Comparison of ENCODE assay signal across 27 cellular contexts in the genomic region with DNA sequence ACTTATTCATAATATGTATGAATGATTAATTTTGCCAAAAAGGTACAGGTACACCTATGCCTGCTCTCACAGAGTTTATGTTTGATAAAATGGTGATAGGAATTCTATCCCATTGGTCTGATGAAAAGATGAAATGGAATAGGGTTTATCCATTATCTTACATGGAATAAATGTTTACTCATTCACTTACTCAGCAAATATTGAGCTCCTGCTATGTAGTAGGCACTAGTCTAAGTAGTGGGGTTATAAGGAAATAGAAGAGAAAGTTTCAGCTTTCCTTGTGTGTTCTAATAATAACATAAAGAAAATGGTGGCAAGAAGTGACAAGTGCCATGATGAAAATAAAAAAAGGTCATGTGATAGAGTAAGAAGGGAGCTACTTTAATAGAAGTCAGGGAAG.
"Had no signal": no experiment of that assay in that cellular context is flagged by ENCODE, and none has a peak within 500 bp of the region (broad histone marks: within the 10 kb centered on the region; RNA-seq: fewer than 3 reads in every experiment).

No MANE protein-coding gene starts in this region.

- H3K9me3 ChIP-seq: testis, thoracic aorta, thyroid gland, transverse colon, upper lobe of left lung, upper lobe of right lung, uterus, vagina had no signal

- H3K36me3 ChIP-seq: stomach, suprapubic skin, thoracic aorta, thyroid gland, tibial artery, tibial nerve, transverse colon, upper lobe of left lung, upper lobe of right lung, uterus, vagina had no signal

- H3K27me3 ChIP-seq: stomach, suprapubic skin, testis, thyroid gland, tibial artery, tibial nerve, transverse colon, upper lobe of left lung, upper lobe of right lung, uterus, vagina had no signal

- FAIRE-seq: urothelium cell line had no signal

- H3K4me1 ChIP-seq: stomach, suprapubic skin, testis, thyroid gland, tibial artery, tibial nerve, transverse colon, upper lobe of left lung, upper lobe of right lung, uterus, vagina had no signal

- H3K27ac ChIP-seq: stomach, suprapubic skin, testis, thoracic aorta, thyroid gland, tibial artery, tibial nerve, transverse colon, upper lobe of left lung, upper lobe of right lung, uterus, vagina had no signal

- H3K4me3 ChIP-seq: stomach, suprapubic skin, testis, thoracic aorta, thyroid gland, tibial artery, tibial nerve, transverse colon, upper lobe of left lung, upper lobe of right lung, uterus, vagina had no signal

- ATAC-seq: stimulated activated effector memory CD8-positive, alpha-beta T cell treated with anti-CD3 and anti-CD28 coated beads, Interleukin-12 subunit alpha, Interleukin-12 subunit beta, amount 100 ng/mL, for 72 hours; stimulated activated memory B cell treated with anti-CD40 and anti-IgM and Interleukin-4, amounts not matched to agents 10 μg/mL and 1 μg/mL and 100 μg/mL, for 72 hours; stimulated activated naive B cell treated with anti-CD40 and anti-IgM and Interleukin-4, amounts not matched to agents 10 μg/mL and 1 μg/mL and 100 μg/mL, for 72 hours; stimulated activated naive CD8-positive, alpha-beta T cell treated with anti-CD3 and anti-CD28 coated beads, Interleukin-15, amount 100 ng/mL, for 72 hours; stimulated activated naive CD8-positive, alpha-beta T cell treated with anti-CD3 and anti-CD28 coated beads, Interleukin-15, Interleukin-2, amounts not matched to agents 100 U/mL and 50 U/mL, for 24 hours; upper lobe of right lung had no signal

- DNase-seq: stimulated activated CD4-positive, alpha-beta T cell treated with anti-CD3 and anti-CD28 coated beads, Interleukin-2, amount 100 ng/mL, for 48 hours; stimulated activated CD4-positive, alpha-beta T cell treated with anti-CD3 and anti-CD28 coated beads, Interleukin-4, amount 100 ng/mL, for 1 hour; stimulated activated CD4-positive, alpha-beta T cell treated with anti-CD3 and anti-CD28 coated beads, Interleukin-4, amount 100 ng/mL, for 24 hours; stimulated activated CD4-positive, alpha-beta T cell treated with anti-CD3 and anti-CD28 coated beads, Interleukin-4, amount 100 ng/mL, for 4 hours; stimulated activated CD8-positive, alpha-beta memory T cell treated with anti-CD3 and anti-CD28 coated beads, Interleukin-4, amount 100 ng/mL, for 48 hours; stimulated activated naive B cell treated with anti-CD40 and anti-IgM and Interleukin-4, amounts not matched to agents 10 μg/mL and 1 μg/mL and 100 μg/mL, for 72 hours; stimulated activated naive CD4-positive, alpha-beta T cell; stimulated activated naive CD4-positive, alpha-beta T cell treated with Interleukin-2 at 50 U/mL for 16 hours; stimulated activated naive CD8-positive, alpha-beta T cell treated with anti-CD3 and anti-CD28 coated beads, Interleukin-15, amount 100 ng/mL, for 72 hours; stimulated activated naive CD8-positive, alpha-beta T cell treated with anti-CD3 and anti-CD28 coated beads, Interleukin-15, Interleukin-2, amounts not matched to agents 100 U/mL and 50 U/mL, for 24 hours; stomach; substantia nigra; testis; thyroid gland; tibial artery; transverse colon; trophoblast cell; upper lobe of left lung; upper lobe of right lung; uterus had no signal
